34 cellular contexts compared by ENCODE assay signal in the genomic region with DNA sequence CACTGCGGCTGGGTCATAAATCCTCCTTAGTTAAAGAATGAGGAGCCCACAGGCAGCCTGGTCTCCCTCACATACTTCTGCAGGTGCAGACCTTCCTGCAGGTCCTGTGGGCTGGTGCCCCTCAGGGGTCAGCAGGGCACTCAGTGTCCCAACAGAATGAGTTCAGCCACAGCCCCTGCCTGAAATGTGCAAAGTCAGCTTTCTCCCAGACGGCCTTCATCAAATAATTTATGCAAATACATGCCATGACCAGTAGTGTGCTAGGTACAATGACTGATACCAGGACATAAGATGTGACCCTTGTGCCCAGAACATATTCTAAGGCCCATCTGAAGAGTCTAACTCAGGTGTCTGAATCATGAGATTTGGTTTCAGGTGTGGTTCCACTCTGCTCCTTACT.
DNase-seq lines count a peak whose midpoint lies in the region; ATAC-seq, FAIRE-seq and TF ChIP-seq lines count a peak whose summit lies in the region.
"Had no signal": no experiment of that assay in that cellular context is flagged by ENCODE, and none has a peak within 500 bp of the region (broad histone marks: within the 10 kb centered on the region; RNA-seq: fewer than 3 reads in every experiment).

No MANE protein-coding gene starts in this region.

- H2BK20ac ChIP-seq in IMR-90 (ENCODE audit: low read depth, low read length): no peak overlapping the region

- no peaks in the 10 kb centered on the region for H3K9me1 ChIP-seq in IMR-90 (ENCODE audit: insufficient read depth, low read length)
- no peaks in the 10 kb centered on the region for H3K9me1 ChIP-seq in K562 (ENCODE audit: control insufficient read depth, insufficient read depth, low read length)

- FAIRE-seq in HepG2 (lab: Jason Lieb, UNC): no peak
- FAIRE-seq in A549 (lab: Jason Lieb, UNC): no peak
- no peak for FAIRE-seq in K562 (lab: Jason Lieb, UNC)
- FAIRE-seq: A204.1, D721Med had no signal

- no peak for TF ChIP-seq EP300 in HepG2 (IDR thresholded peaks at IDR 0.05; ENCODE audit: low read depth in 2 of 2, low read length in 2 of 2)
- TF ChIP-seq EP300 in HepG2 (CRISPR knock-in tag; IDR thresholded peaks at IDR 0.05; ENCODE audit: borderline replicate concordance): no peak
- no peak for TF ChIP-seq EP300 in A549 (IDR thresholded peaks at IDR 0.05)
- no peak for TF ChIP-seq EP300 in K562 (IDR thresholded peaks at IDR 0.05; ENCODE audit: low read length)

- H3K4me2 ChIP-seq in HepG2 (ENCODE audit: low read depth, low read length) (no peak overlapping the region), A549 (no peak overlapping the region), IMR-90 (ENCODE audit: low read depth, low read length) (no peak overlapping the region), K562 (ENCODE audit: insufficient read depth, low read length) (no peak overlapping the region)
- H3K4me2 ChIP-seq: BLaER1; BLaER1 treated with 17β-estradiol and CSF1 and Interleukin-3, amounts not matched to agents 10 nM and 100 nM had no signal

- no peaks in the 10 kb centered on the region for H3K79me2 ChIP-seq in HepG2 (ENCODE audit: insufficient read depth, low read length)
- H3K79me2 ChIP-seq in K562 (ENCODE audit: control insufficient read depth, insufficient read depth, low read length): no peaks in the 10 kb centered on the region

- H3K4me3 ChIP-seq in HepG2 (replicated peaks in 1 of 3; ENCODE audit: insufficient read depth in 1 of 3, low read depth in 2 of 3, low read length in 3 of 3) (no peak overlapping the region), right lobe of liver (no peak overlapping the region), A549 (no peak overlapping the region), IMR-90 (ENCODE audit: insufficient read depth, low read depth, low read length) (no peak overlapping the region), K562 (no peak overlapping the region)
- H3K4me3 ChIP-seq: BLaER1; BLaER1 treated with 17β-estradiol and CSF1 and Interleukin-3, amounts not matched to agents 10 nM and 100 nM had no signal

- no peak overlapping the region for H2BK15ac ChIP-seq in IMR-90 (ENCODE audit: low read depth, low read length)

- H3K27me3 ChIP-seq in HepG2 (ENCODE audit: control insufficient read depth in 1 of 2, insufficient read depth in 2 of 2, low read length in 2 of 2) (peaks cover 0 to 1% of the 10 kb centered on the region in 2 experiments; a peak in 2 of 5 replicates), right lobe of liver (peaks cover 0 to 4% of the 10 kb centered on the region in 2 donors), IMR-90 (ENCODE audit: control insufficient read depth, insufficient read depth, low read length) (no peaks in the 10 kb centered on the region), K562 (ENCODE audit: control insufficient read depth in 2 of 2, insufficient read depth in 2 of 2, low read length in 2 of 2) (no peaks in the 10 kb centered on the region; a peak in 1 of 5 replicates)
- H3K27me3 ChIP-seq: BE2C; BLaER1; BLaER1 treated with 17β-estradiol and CSF1 and Interleukin-3, amounts not matched to agents 10 nM and 100 nM had no signal

- no peak overlapping the region for H4K91ac ChIP-seq in IMR-90 (ENCODE audit: insufficient read depth, low read depth, low read length)

- no peak overlapping the region for H3K9ac ChIP-seq in HepG2 (ENCODE audit: insufficient read depth, low read depth, low read length)
- no peak overlapping the region for H3K9ac ChIP-seq in IMR-90 (ENCODE audit: low read depth, low read length)
- no peak overlapping the region for H3K9ac ChIP-seq in K562 (ENCODE audit: insufficient read depth in 1 of 2, low read depth in 2 of 2, low read length in 2 of 2)
- H3K9ac ChIP-seq: BLaER1; BLaER1 treated with 17β-estradiol and CSF1 and Interleukin-3, amounts not matched to agents 10 nM and 100 nM had no signal

- no peaks in the 10 kb centered on the region for H3K79me1 ChIP-seq in IMR-90 (ENCODE audit: low read depth in 1 of 2, low read length in 2 of 2)

- in situ Hi-C loops in HepG2 (cut with HindIII; ENCODE audit: extremely low pct_ligation_motif_present, low pct_unique_long_range_greater_than_20kb) (no loop called here), IMR-90 (cut with MboI; ENCODE audit: low sequenced_read_pairs) (no loop called here), K562 (cut with MboI) (no loop called here)

- H2BK120ac ChIP-seq in IMR-90 (ENCODE audit: low read depth, low read length): no peak overlapping the region

- POLR2A ChIA-PET in HepG2 (lab: Yijun Ruan, JAX): no interaction called here
- POLR2A ChIA-PET in A549 (lab: Yijun Ruan, JAX): no interaction called here
- POLR2A ChIA-PET in IMR-90 (lab: Charles Lee; ENCODE audit: unreplicated experiment): no interaction called here
- POLR2A ChIA-PET in K562 (lab: Yijun Ruan, JAX): no interaction called here

- no peak overlapping the region for H3K4ac ChIP-seq in IMR-90 (ENCODE audit: low read depth, low read length)

- no TSS peak for BruUV-seq in HepG2 (replicated peaks; lab: Mats Ljungman, UMichigan)
- no TSS peak for BruUV-seq in IMR-90 (replicated peaks; lab: Mats Ljungman, UMichigan)
- BruUV-seq in K562 (replicated peaks; lab: Mats Ljungman, UMichigan): no TSS peak

- no peak for TF ChIP-seq POLR2A in HepG2 (IDR thresholded peaks at IDR 0.05; ENCODE audit: insufficient read depth in 1 of 2, low read depth in 2 of 2, low read length in 2 of 2)
- no peak for TF ChIP-seq POLR2A in right lobe of liver (IDR thresholded peaks at IDR 0.05)
- no peak for TF ChIP-seq POLR2A in A549 (IDR thresholded peaks at IDR 0.05; ENCODE audit: low read length)
- no peak for TF ChIP-seq POLR2A in IMR-90 (IDR thresholded peaks at IDR 0.05; ENCODE audit: low read depth, low read length)
- no peak for TF ChIP-seq POLR2A in K562 (conservative IDR thresholded peaks at IDR 0.05)

- H3K4me1 ChIP-seq in HepG2 (ENCODE audit: insufficient read depth, low read length): no peaks in the 10 kb centered on the region
- no peaks in the 10 kb centered on the region for H3K4me1 ChIP-seq in right lobe of liver
- no peaks in the 10 kb centered on the region for H3K4me1 ChIP-seq in A549
- H3K4me1 ChIP-seq in IMR-90 (ENCODE audit: control insufficient read depth, insufficient read depth, low read length): no peaks in the 10 kb centered on the region
- no peaks in the 10 kb centered on the region for H3K4me1 ChIP-seq in K562 (replicated peaks in 1 of 2; ENCODE audit: control insufficient read depth in 2 of 2, insufficient read depth in 2 of 2, low read length in 2 of 2)
- H3K4me1 ChIP-seq: BE2C; BLaER1; BLaER1 treated with 17β-estradiol and CSF1 and Interleukin-3, amounts not matched to agents 10 nM and 100 nM; Caco-2 had no signal

- no peak overlapping the region for H2AFZ ChIP-seq in HepG2 (ENCODE audit: low read length)
- H2AFZ ChIP-seq in IMR-90 (replicated peaks; ENCODE audit: low read length, poor library complexity): no peak overlapping the region
- no peak overlapping the region for H2AFZ ChIP-seq in K562 (ENCODE audit: low read depth, low read length)

- no peak overlapping the region for H2AK5ac ChIP-seq in IMR-90 (ENCODE audit: low read depth, low read length)

- H3K9me3 ChIP-seq in HepG2 (ENCODE audit: low read length) (no peaks in the 10 kb centered on the region), right lobe of liver (no peaks in the 10 kb centered on the region), A549 (no peaks in the 10 kb centered on the region; the same call in 2 of the 3 replicates), IMR-90 (ENCODE audit: control insufficient read depth, insufficient read depth, low read length) (peaks cover 27% of the 10 kb centered on the region), K562 (replicated peaks; ENCODE audit: control insufficient read depth, insufficient read depth, low read depth, low read length) (no peaks in the 10 kb centered on the region)
- H3K9me3 ChIP-seq: BE2C, Caco-2 had no signal

- dilution Hi-C loops in IMR-90 (cut with HindIII; ENCODE audit: low sequenced_read_pairs, unreplicated experiment): no loop called here

- TF ChIP-seq CTCF in HepG2 (CRISPR knock-in tag; IDR thresholded peaks at IDR 0.05) (no peak), right lobe of liver (IDR thresholded peaks at IDR 0.05) (no peak), A549 (IDR thresholded peaks at IDR 0.05) (no peak), IMR-90 (conservative IDR thresholded peaks at IDR 0.05; ENCODE audit: low read depth, low read length) (no peak), K562 (IDR thresholded peaks at IDR 0.05 in 2 of 3, conservative IDR thresholded peaks at IDR 0.05 in 1 of 3; ENCODE audit: insufficient read depth in 2 of 3, low read depth in 1 of 3, low read length in 3 of 3) (no peak)

- no peak overlapping the region for H3K56ac ChIP-seq in IMR-90 (ENCODE audit: extremely low read depth, insufficient read depth, low read length)

- intact Hi-C loops in HepG2 (cut with micrococcal nuclease; ENCODE audit: unreplicated experiment): no loop called here
- intact Hi-C loops in right lobe of liver (cut with DNase I): no loop called here
- intact Hi-C loops in IMR-90 (cut with micrococcal nuclease): no loop called here
- intact Hi-C loops in K562 (cut with micrococcal nuclease): no loop called here

- no peaks in the 10 kb centered on the region for H4K20me1 ChIP-seq in HepG2 (ENCODE audit: insufficient read depth, low read length)
- H4K20me1 ChIP-seq in IMR-90 (ENCODE audit: insufficient read depth, low read length): no peaks in the 10 kb centered on the region
- H4K20me1 ChIP-seq in K562 (replicated peaks; ENCODE audit: control insufficient read depth, insufficient read depth, low read length): no peaks in the 10 kb centered on the region
- H4K20me1 ChIP-seq: BLaER1; BLaER1 treated with 17β-estradiol and CSF1 and Interleukin-3, amounts not matched to agents 10 nM and 100 nM had no signal

- no peak overlapping the region for H4K8ac ChIP-seq in IMR-90 (ENCODE audit: low read depth in 2 of 2, low read length in 2 of 2)

- ATAC-seq in HepG2 (no peak), right lobe of liver (no peak), A549 (no peak), IMR-90 (ENCODE audit: low read depth) (no peak), K562 (no peak)
- ATAC-seq: CD8-positive, alpha-beta T cell had no signal

- no peak overlapping the region for H4K5ac ChIP-seq in IMR-90 (ENCODE audit: low read depth, low read length)

- no peak for TF ChIP-seq RAD21 in HepG2 (CRISPR knock-in tag; IDR thresholded peaks at IDR 0.05)
- TF ChIP-seq RAD21 in A549 (conservative IDR thresholded peaks at IDR 0.05 in 1 of 2, IDR thresholded peaks at IDR 0.05 in 1 of 2): no peak
- no peak for TF ChIP-seq RAD21 in IMR-90 (IDR thresholded peaks at IDR 0.05; ENCODE audit: low read length)
- TF ChIP-seq RAD21 in K562 (CRISPR knock-in tag; conservative IDR thresholded peaks at IDR 0.05 in 1 of 2, IDR thresholded peaks at IDR 0.05 in 1 of 2): no peak

- H3K14ac ChIP-seq in IMR-90 (replicated peaks; ENCODE audit: low read depth, low read length): no peak overlapping the region

- no peak overlapping the region for H2BK5ac ChIP-seq in IMR-90 (ENCODE audit: low read depth, low read length, poor library complexity, severe bottlenecking)

- H3K36me3 ChIP-seq in HepG2 (replicated peaks in 1 of 2; ENCODE audit: control insufficient read depth in 1 of 2, insufficient read depth in 2 of 2, low read length in 2 of 2) (no peaks in the 10 kb centered on the region), right lobe of liver (no peaks in the 10 kb centered on the region), IMR-90 (ENCODE audit: control insufficient read depth, insufficient read depth, low read length) (no peaks in the 10 kb centered on the region), K562 (ENCODE audit: control insufficient read depth, insufficient read depth, low read length) (no peaks in the 10 kb centered on the region)
- H3K36me3 ChIP-seq: BE2C; BLaER1; BLaER1 treated with 17β-estradiol and CSF1 and Interleukin-3, amounts not matched to agents 10 nM and 100 nM had no signal

- DNase-seq in HepG2 (ENCODE audit: low spot score): no peak
- no peak for DNase-seq in right lobe of liver
- no peak for DNase-seq in A549 (ENCODE audit: low read depth in 1 of 2, low spot score in 1 of 2)
- no peak for DNase-seq in IMR-90
- DNase-seq in K562 (ENCODE audit: extremely low read depth in 1 of 4, low spot score in 3 of 4): no peak
- DNase-seq in NCI-H2107 (lab: John Stamatoyannopoulos, UW): no peak
- no peak for DNase-seq in GDM1 (lab: John Stamatoyannopoulos, UW)
- DNase-seq in NCI-H2227 (lab: John Stamatoyannopoulos, UW; ENCODE audit: unreplicated experiment): no peak
- DNase-seq: 8988T; ACHN; AML-193; BE2C; C1 segment of cervical spinal cord; Caco-2; Calu3; CD4-positive, alpha-beta memory T cell; CD4-positive, alpha-beta T cell; CD4-positive, CD25-positive, alpha-beta regulatory T cell; CD8-positive, alpha-beta memory T cell; CD8-positive, alpha-beta T cell; COR-L47; DMS 273 treated with DMSO at 0.1 percent for 48 hours; DMS153; DMS53; DMS79; DMS79 treated with DMSO at 0.1 percent for 48 hours; DND-41; EL had no signal

- no peak overlapping the region for H3K18ac ChIP-seq in IMR-90 (ENCODE audit: low read depth, low read length)

- no peak overlapping the region for H3K27ac ChIP-seq in HepG2 (ENCODE audit: extremely low read length, insufficient read depth, low read length)
- no peak overlapping the region for H3K27ac ChIP-seq in right lobe of liver
- H3K27ac ChIP-seq in A549: no peak overlapping the region
- no peak overlapping the region for H3K27ac ChIP-seq in IMR-90 (ENCODE audit: insufficient read depth, low read length)
- H3K27ac ChIP-seq in K562 (ENCODE audit: extremely low read depth, low read depth, low read length): no peak overlapping the region
- H3K27ac ChIP-seq: 22Rv1; BLaER1; BLaER1 treated with 17β-estradiol and CSF1 and Interleukin-3, amounts not matched to agents 10 nM and 100 nM; C4-2B had no signal

- H3K23ac ChIP-seq in IMR-90 (ENCODE audit: low read depth, low read length): no peak overlapping the region

- CTCF ChIA-PET in HepG2 (lab: Yijun Ruan, JAX; ENCODE audit: low intra/inter-chr PET ratio, low total read pairs): no interaction called here
- CTCF ChIA-PET in A549 (lab: Yijun Ruan, JAX): no interaction called here
- CTCF ChIA-PET in IMR-90 (lab: Yijun Ruan, JAX): no interaction called here
- CTCF ChIA-PET in K562 (lab: Yijun Ruan, JAX; ENCODE audit: low intra/inter-chr PET ratio): no interaction called here

- no peak overlapping the region for H2AK9ac ChIP-seq in IMR-90 (replicated peaks; ENCODE audit: low read depth, low read length, poor library complexity)

- 11% methylated on average over 2 of the region's 2 CpGs for WGBS in HepG2 (ENCODE audit: low lambda C conversion rate)
- WGBS in right lobe of liver (ENCODE audit: insufficient coverage, low coverage, low lambda C conversion rate, missing lambda C conversion rate): 35% methylated on average over 2 of the region's 2 CpGs
- 64% methylated on average over 1 of the region's 2 CpGs for WGBS in A549 (ENCODE audit: missing lambda C conversion rate)
- WGBS in IMR-90 (ENCODE audit: extremely low coverage in 2 of 2, insufficient read length in 1 of 2), 2 experiments: no CpG with 5 or more reads among the region's 2 CpGs
- WGBS in K562 (ENCODE audit: insufficient coverage, low coverage, missing lambda C conversion rate): 0% methylated on average over 2 of the region's 2 CpGs
